ENCODE assay signal across 12 cellular contexts in genomic region chr17:78121801-78122220, GRCh38. TPM values are rescaled to one million over a fixed set of nuclear protein-coding genes. Genes with fewer than 3 reads are reported as not detected.
DNase-seq lines count a peak whose midpoint lies in the region; ATAC-seq and TF ChIP-seq lines count a peak whose summit lies in the region.
"Had no signal": no experiment of that assay in that cellular context is flagged by ENCODE, and none has a peak within 500 bp of the region (broad histone marks: within the 10 kb centered on the region; RNA-seq: fewer than 3 reads in every experiment).

No MANE protein-coding gene starts in this region.

- CTCF ChIA-PET in GM10248 (lab: Yijun Ruan, JAX), result no interaction called here

- H3K9me3 ChIP-seq in Peyer's patch, result no peaks in the 10 kb centered on the region
- H3K9me3 ChIP-seq: breast epithelium had no signal

- no peak for ATAC-seq in stimulated activated naive CD8-positive, alpha-beta T cell treated with anti-CD3 and anti-CD28 coated beads, Interleukin-15, amount 100 ng/mL, for 72 hours
- ATAC-seq in GM21381 (IDR thresholded peaks at IDR 0.05; ENCODE audit: unreplicated experiment), result no peak
- ATAC-seq: left ventricle myocardium superior had no signal

- no peaks in the 10 kb centered on the region for H3K9me3 Mint-ChIP-seq in stimulated activated naive CD8-positive, alpha-beta T cell treated with anti-CD3 and anti-CD28 coated beads, Interleukin-15, amount 100 ng/mL, for 72 hours

- no peaks in the 10 kb centered on the region for H3K27me3 Mint-ChIP-seq in stimulated activated naive CD8-positive, alpha-beta T cell treated with anti-CD3 and anti-CD28 coated beads, Interleukin-15, amount 100 ng/mL, for 72 hours

- TF ChIP-seq CTCF in Peyer's patch (IDR thresholded peaks at IDR 0.05) (no peak), GM10248 (IDR thresholded peaks at IDR 0.05; ENCODE audit: control extremely low read depth, extremely low read depth, low read depth, missing control alignments) (no peak)

- DNase-seq in activated T-cell treated with anti-CD3 and anti-CD28 coated beads, Interleukin-2, amount 50 U/mL, for 1 hour, result peak; percentile 54
- no peak for DNase-seq in activated T-cell treated with anti-CD3 and anti-CD28 coated beads for 4 hours
- DNase-seq in Peyer's patch, result no peak
- no peak for DNase-seq in stimulated activated naive CD8-positive, alpha-beta T cell treated with anti-CD3 and anti-CD28 coated beads, Interleukin-15, amount 100 ng/mL, for 72 hours
- no peak for DNase-seq in GM10248 (ENCODE audit: extremely low spot score)
- DNase-seq in middle frontal gyrus (ENCODE audit: extremely low spot score, low spot score), result no peak
- DNase-seq: EL had no signal

- peaks cover 0 to 50% (median 0%) of the 10 kb centered on the region in 3 donors for H3K36me3 ChIP-seq in Peyer's patch

- POLR2A ChIA-PET in GM10248 (lab: Yijun Ruan, JAX), result no interaction called here

- H3K4me3 ChIP-seq in Peyer's patch, result peak overlapping the region in 2 of 4 donors; percentile 26 to 28
- H3K4me3 ChIP-seq: breast epithelium, hepatocyte had no signal

- H3K27ac ChIP-seq in Peyer's patch (peak overlapping the region; percentile 45 to 99 (median 61)), cingulate gyrus (ENCODE audit: low read depth, low read length) (peak overlapping the region; percentile 49)
- H3K27ac ChIP-seq: breast epithelium, hepatocyte had no signal

- peak overlapping the region; percentile 89 to 94 for H3K4me3 Mint-ChIP-seq in stimulated activated naive CD8-positive, alpha-beta T cell treated with anti-CD3 and anti-CD28 coated beads, Interleukin-15, amount 100 ng/mL, for 72 hours

- peaks cover 93% of the 10 kb centered on the region for H3K4me1 Mint-ChIP-seq in stimulated activated naive CD8-positive, alpha-beta T cell treated with anti-CD3 and anti-CD28 coated beads, Interleukin-15, amount 100 ng/mL, for 72 hours

- H3K27me3 ChIP-seq in Peyer's patch, result no peaks in the 10 kb centered on the region
- H3K27me3 ChIP-seq: breast epithelium, hepatocyte had no signal

- no peak for TF ChIP-seq POLR2A in Peyer's patch (IDR thresholded peaks at IDR 0.05)

- peaks cover 0 to 57% (median 44%) of the 10 kb centered on the region in 4 donors for H3K4me1 ChIP-seq in Peyer's patch
- H3K4me1 ChIP-seq: breast epithelium had no signal

- peak overlapping the region; percentile 75 to 92 for H3K27ac Mint-ChIP-seq in stimulated activated naive CD8-positive, alpha-beta T cell treated with anti-CD3 and anti-CD28 coated beads, Interleukin-15, amount 100 ng/mL, for 72 hours

RNA-seq across cellular contexts. Expression of gene TMC6, which starts 6.7 kb away (rescaled TPM):
- total RNA-seq in Peyer's patch, result 100 to 1,000 TPM in 1 of 4 donors, 10 to 100 TPM in 3; 54.5 to 107 (median 94.9) TPM

RNA-seq across cellular contexts. Expression of gene TMC8, which starts 8.8 kb away (rescaled TPM):
- total RNA-seq in Peyer's patch, result 10 to 100 TPM in 3 of 4 donors, 1 to 10 TPM in 1; 10.0 to 66.8 (median 22.5) TPM

RNA-seq across cellular contexts. Expression of gene C17orf99, which starts 24.4 kb away (rescaled TPM):
- total RNA-seq in Peyer's patch, result 1 to 10 TPM in 1 of 4 donors, not detected in 3; 1.6 TPM
- total RNA-seq: breast epithelium, left ventricle myocardium superior had no signal

RNA-seq across cellular contexts. Expression of gene SYNGR2, which starts 46.6 kb away (rescaled TPM):
- 10 to 100 TPM; 51.2 to 87.2 (median 77.3) TPM for total RNA-seq in Peyer's patch
